In genomic region chr20:46408281-46408731, GRCh38 we compare ENCODE assay signal across 24 cellular contexts. TPM values are rescaled to one million over a fixed set of nuclear protein-coding genes. Genes with fewer than 3 reads are reported as not detected.
DNase-seq lines count a peak whose midpoint lies in the region; ATAC-seq, FAIRE-seq and TF ChIP-seq lines count a peak whose summit lies in the region.
"Had no signal": no experiment of that assay in that cellular context is flagged by ENCODE, and none has a peak within 500 bp of the region (broad histone marks: within the 10 kb centered on the region; RNA-seq: fewer than 3 reads in every experiment).

No MANE protein-coding gene starts in this region.

- TSS peak; percentile 27 for BruUV-seq in Caco-2 (replicated peaks; lab: Mats Ljungman, UMichigan)
- BruUV-seq in K562 (replicated peaks; lab: Mats Ljungman, UMichigan) = no TSS peak

- H3K27me3 ChIP-seq in Caco-2 (replicated peaks; ENCODE audit: control insufficient read depth, insufficient read depth, low read length) (no peaks in the 10 kb centered on the region), K562 (ENCODE audit: control insufficient read depth in 2 of 2, insufficient read depth in 2 of 2, low read length in 2 of 2) (peaks cover 0 to 5% of the 10 kb centered on the region in 2 experiments; a peak in 1 of 5 replicates)
- H3K27me3 ChIP-seq: thyroid gland had no signal

- DNase-seq in Caco-2 = no peak
- no peak for DNase-seq in HTR-8/SVneo (ENCODE audit: insufficient read length, low spot score)
- DNase-seq in K562 (ENCODE audit: extremely low read depth in 1 of 4, low spot score in 3 of 4) = no peak
- DNase-seq in osteocyte (ENCODE audit: extremely low spot score, unreplicated experiment) = peak; percentile 49
- no peak for DNase-seq in ureter (ENCODE audit: low spot score)
- DNase-seq in NCI-H1105 treated with DMSO at 0.1 percent for 48 hours (lab: John Stamatoyannopoulos, UW) = no peak
- no peak for DNase-seq in SHP77 treated with DMSO at 0.1 percent for 48 hours (lab: John Stamatoyannopoulos, UW)
- DNase-seq: activated B cell treated with CpG ODN at 0.5 μM for 24 hours; activated CD4-positive, alpha-beta memory T cell treated with anti-CD3 and anti-CD28 coated beads for 36 hours; activated naive CD4-positive, alpha-beta T cell treated with anti-CD3 and anti-CD28 coated beads, Interleukin-2, amount 10 ng/mL, durations not matched to agents 7 days and 5 days; anterior cingulate cortex; COR-L47; EL; left cardiac atrium; mesendoderm; NCI-H2029; NCI-H345; NCI-H82; nephron progenitor cell; stimulated activated naive CD8-positive, alpha-beta T cell treated with anti-CD3 and anti-CD28 coated beads, Interleukin-15, Interleukin-2, amounts not matched to agents 100 U/mL and 50 U/mL, for 24 hours; thyroid gland had no signal

- TF ChIP-seq EP300 in K562 (IDR thresholded peaks at IDR 0.05; ENCODE audit: low read length) = no peak

- H4K20me1 ChIP-seq in K562 (replicated peaks; ENCODE audit: control insufficient read depth, insufficient read depth, low read length) = no peaks in the 10 kb centered on the region; the same call in 1 of the 2 replicates

- no peak overlapping the region for H3K27ac ChIP-seq in K562 (ENCODE audit: extremely low read depth, low read depth, low read length)
- H3K27ac ChIP-seq: HL-60, thyroid gland had no signal

- no peak overlapping the region for H2AFZ ChIP-seq in K562 (ENCODE audit: low read depth, low read length)

- no peak overlapping the region for H3K4me2 ChIP-seq in K562 (ENCODE audit: insufficient read depth, low read length)

- POLR2A ChIA-PET in Caco-2 (lab: Charles Lee) = no interaction called here
- POLR2A ChIA-PET in K562 (lab: Yijun Ruan, JAX) = interaction anchor here (0.7 kb wide), 1 partner anchor 12 kb away, joined by 3 read pairs; no protein-coding TSS in a partner anchor

- TF ChIP-seq CTCF in Caco-2 (IDR thresholded peaks at IDR 0.05; ENCODE audit: insufficient read depth in 1 of 2, low read depth in 1 of 2, low read length in 1 of 2, severe bottlenecking in 1 of 2, unreplicated experiment in 1 of 2) (no peak), K562 (IDR thresholded peaks at IDR 0.05 in 2 of 3, conservative IDR thresholded peaks at IDR 0.05 in 1 of 3; ENCODE audit: insufficient read depth in 2 of 3, low read depth in 1 of 3, low read length in 3 of 3) (no peak), osteocyte (IDR thresholded peaks at IDR 0.05) (no peak)

- H3K4me1 Mint-ChIP-seq in Caco-2 (ENCODE audit: low read depth, unreplicated experiment) = peaks cover 8% of the 10 kb centered on the region
- peaks cover 26% of the 10 kb centered on the region for H3K4me1 Mint-ChIP-seq in osteocyte (ENCODE audit: unreplicated experiment)

- H3K27me3 Mint-ChIP-seq in Caco-2 (ENCODE audit: insufficient read depth, unreplicated experiment) (peaks cover 6% of the 10 kb centered on the region), osteocyte (ENCODE audit: unreplicated experiment) (peaks cover 5% of the 10 kb centered on the region)
- H3K27me3 Mint-ChIP-seq: activated CD4-positive, alpha-beta memory T cell treated with anti-CD3 and anti-CD28 coated beads for 36 hours had no signal

- FAIRE-seq in HTR-8/SVneo (lab: Jason Lieb, UNC) = peak; percentile 26
- no peak for FAIRE-seq in K562 (lab: Jason Lieb, UNC)
- FAIRE-seq: GM18507 had no signal

- intact Hi-C loops in Caco-2 (cut with micrococcal nuclease; ENCODE audit: unreplicated experiment) (no loop called here), K562 (cut with micrococcal nuclease) (no loop called here)

- H3K9me3 Mint-ChIP-seq in Caco-2 (ENCODE audit: unreplicated experiment) (no peaks in the 10 kb centered on the region), osteocyte (ENCODE audit: unreplicated experiment) (no peaks in the 10 kb centered on the region)
- H3K9me3 Mint-ChIP-seq: activated B cell treated with CpG ODN at 0.5 μM for 24 hours; activated CD4-positive, alpha-beta memory T cell treated with anti-CD3 and anti-CD28 coated beads for 36 hours; activated naive CD4-positive, alpha-beta T cell treated with anti-CD3 and anti-CD28 coated beads, Interleukin-2, amount 10 ng/mL, durations not matched to agents 7 days and 5 days; nephron progenitor cell had no signal

- H3K9me3 ChIP-seq in Caco-2 (no peaks in the 10 kb centered on the region), K562 (replicated peaks; ENCODE audit: control insufficient read depth, insufficient read depth, low read depth, low read length) (no peaks in the 10 kb centered on the region)
- H3K9me3 ChIP-seq: thyroid gland had no signal

- 30% methylated on average over 5 of the region's 5 CpGs for WGBS in K562 (ENCODE audit: insufficient coverage, low coverage, missing lambda C conversion rate)

- no peaks in the 10 kb centered on the region for H3K9me1 ChIP-seq in K562 (ENCODE audit: control insufficient read depth, insufficient read depth, low read length)

- H3K36me3 Mint-ChIP-seq in Caco-2 (ENCODE audit: insufficient read depth, unreplicated experiment) = peaks cover 7% of the 10 kb centered on the region
- H3K36me3 Mint-ChIP-seq in osteocyte (ENCODE audit: unreplicated experiment) = no peaks in the 10 kb centered on the region

- H3K36me3 ChIP-seq in Caco-2 (ENCODE audit: control insufficient read depth, insufficient read depth, low read length) (no peaks in the 10 kb centered on the region), K562 (ENCODE audit: control insufficient read depth, insufficient read depth, low read length) (no peaks in the 10 kb centered on the region)
- H3K36me3 ChIP-seq: thyroid gland had no signal

- H3K79me2 ChIP-seq in K562 (ENCODE audit: control insufficient read depth, insufficient read depth, low read length) = peaks cover 11% of the 10 kb centered on the region

- H3K27ac Mint-ChIP-seq in Caco-2 (ENCODE audit: unreplicated experiment) (no peak overlapping the region), osteocyte (ENCODE audit: unreplicated experiment) (no peak overlapping the region)
- H3K27ac Mint-ChIP-seq: activated B cell treated with CpG ODN at 0.5 μM for 24 hours; activated naive CD4-positive, alpha-beta T cell treated with anti-CD3 and anti-CD28 coated beads, Interleukin-2, amount 10 ng/mL, durations not matched to agents 7 days and 5 days; nephron progenitor cell had no signal

- CTCF ChIA-PET in Caco-2 (lab: Charles Lee) = interaction anchor here (0.5 to 0.8 kb wide), 2 partner anchors 41 to 101 kb away, joined by 3 read pairs; no protein-coding TSS in a partner anchor
- CTCF ChIA-PET in K562 (lab: Yijun Ruan, JAX; ENCODE audit: low intra/inter-chr PET ratio) = no interaction called here

- no peak overlapping the region for H3K4me3 ChIP-seq in Caco-2 (ENCODE audit: low read depth, low read length)
- no peak overlapping the region for H3K4me3 ChIP-seq in K562
- H3K4me3 ChIP-seq: skin epidermis, thyroid gland had no signal

- ATAC-seq in K562 = no peak
- ATAC-seq: left cardiac atrium; stimulated activated naive CD8-positive, alpha-beta T cell treated with anti-CD3 and anti-CD28 coated beads, Interleukin-15, Interleukin-2, amounts not matched to agents 100 U/mL and 50 U/mL, for 24 hours had no signal

- H3K4me1 ChIP-seq in Caco-2 (peaks cover 23% of the 10 kb centered on the region), K562 (replicated peaks in 1 of 2; ENCODE audit: control insufficient read depth in 2 of 2, insufficient read depth in 2 of 2, low read length in 2 of 2) (peaks cover 17% of the 10 kb centered on the region in 2 experiments; a peak in 4 of 5 replicates)

- TF ChIP-seq RAD21 in K562 (CRISPR knock-in tag; conservative IDR thresholded peaks at IDR 0.05 in 1 of 2, IDR thresholded peaks at IDR 0.05 in 1 of 2) = no peak

- no peak overlapping the region for H3K4me3 Mint-ChIP-seq in Caco-2 (ENCODE audit: unreplicated experiment)
- no peak overlapping the region for H3K4me3 Mint-ChIP-seq in osteocyte (ENCODE audit: unreplicated experiment)
- H3K4me3 Mint-ChIP-seq: activated B cell treated with CpG ODN at 0.5 μM for 24 hours had no signal

- in situ Hi-C loops in K562 (cut with MboI) = no loop called here

- no peak for TF ChIP-seq POLR2A in K562 (conservative IDR thresholded peaks at IDR 0.05)

- H3K9ac ChIP-seq in K562 (ENCODE audit: insufficient read depth in 1 of 2, low read depth in 2 of 2, low read length in 2 of 2) = no peak overlapping the region

TF ChIP-seq in K562, 482 proteins besides CTCF, POLR2A, EP300 and RAD21:
- TF ChIP-seq PKNOX1 (IDR thresholded peaks at IDR 0.05) = peak; percentile 38; the same call in 1 of the 2 replicates
- TF ChIP-seq KAT8 (IDR thresholded peaks at IDR 0.05; ENCODE audit: low read depth) = no peak
- TF ChIP-seq DMBX1 (CRISPR knock-in tag; IDR thresholded peaks at IDR 0.05; ENCODE audit: borderline replicate concordance) = no peak
TF ChIP-seq in K562: peak in this region for 1.

RNA-seq across cellular contexts. Expression of gene ELMO2, which starts 1.9 kb away (rescaled TPM):
- total RNA-seq in Caco-2 (2022) = 75.0 and 82.4 TPM in 2 replicates
- 25.8 and 29.0 TPM in 2 replicates for total RNA-seq in K562 (2011; cell fraction: chromatin; rRNA removed; ENCODE audit: low replicate concordance)
- total RNA-seq in K562 (2011; cell fraction: nucleolus; rRNA removed) = 10.8 and 12.8 TPM in 2 replicates
- 19.3 and 27.9 TPM in 2 replicates for total RNA-seq in K562 (2011; cell fraction: nucleoplasm; rRNA removed)
- 7.5 and 10.5 TPM in 2 replicates for total RNA-seq in K562 (2014; rRNA removed)
- total RNA-seq in K562 (2014; rRNA removed; fragmentation: Illumina TruSeq; extraction: Trizol) = 10.2 and 10.6 TPM in 2 replicates
- 14.3 and 16.8 TPM in 2 replicates for total RNA-seq in K562 (2015; rRNA removed; fragmentation: Illumina TruSeq; extraction: Trizol)
- 16.5 and 19.6 TPM in 2 replicates for total RNA-seq in K562 (2021)
- 16.4 and 17.6 TPM in 2 replicates for polyA plus RNA-seq in K562 (2011; rRNA removed)
- polyA plus RNA-seq in K562 (2011; cell fraction: cytosol; rRNA removed) = 22.4 and 24.3 TPM in 2 replicates
- polyA plus RNA-seq in K562 (2011; cell fraction: nucleus; rRNA removed) = 32.1 and 38.6 TPM in 2 replicates
- 13.4 and 16.5 TPM in 2 replicates for polyA plus RNA-seq in K562 (2012)
- polyA plus RNA-seq in K562 (2014; fragmentation: Illumina TruSeq; extraction: Trizol) = 16.4 and 21.5 TPM in 2 replicates
- polyA plus RNA-seq in K562 (2014; fragmentation: Nextera tagmentation; extraction: Ambion mirVana) = 10 to 100 TPM in 1 of 2 experiments, 1 to 10 TPM in 1; 8.8 to 15.9 TPM
- polyA plus RNA-seq in K562 (2014; rRNA removed) = 12.2 and 14.8 TPM in 2 replicates
- polyA minus RNA-seq in K562 (2011; rRNA and poly(A)+ RNA removed) = 20.3 and 24.0 TPM in 2 replicates
- 12.3 and 15.4 TPM in 2 replicates for polyA minus RNA-seq in K562 (2011; cell fraction: cytosol; rRNA and poly(A)+ RNA removed)
- polyA minus RNA-seq in K562 (2011; cell fraction: nucleus; rRNA and poly(A)+ RNA removed) = 9.2 and 15.8 TPM in 2 replicates
- total RNA-seq in osteocyte = 48.8 and 57.8 TPM in 2 replicates
- total RNA-seq in ureter = 60.4 TPM
